Comparison of ENCODE assay signal across 8 cellular contexts in genomic region chr16:17921357-17921978, GRCh38.
DNase-seq lines count a peak whose midpoint lies in the region; ATAC-seq and TF ChIP-seq lines count a peak whose summit lies in the region.

No MANE protein-coding gene starts in this region.

- H3K27ac ChIP-seq in lung (ENCODE audit: low read depth in 1 of 2, low read length in 1 of 2) (no peak overlapping the region), upper lobe of right lung (no peak overlapping the region)

- DNase-seq in EL (peak; percentile 28), SK-MEL-5 (ENCODE audit: low read depth, low spot score) (peak; percentile 73), lung (ENCODE audit: low spot score) (no peak), upper lobe of right lung (no peak), NCI-H1436 (lab: John Stamatoyannopoulos, UW) (no peak)
- DNase-seq in activated naive CD4-positive, alpha-beta T cell treated with anti-CD3 and anti-CD28 coated beads, Interleukin-2, amount 50 U/mL, for 16 hours = peak; percentile 45

- H3K4me1 ChIP-seq in lung (ENCODE audit: control insufficient read depth in 2 of 2, insufficient read depth in 2 of 2, low read length in 2 of 2) (no peaks in the 10 kb centered on the region), upper lobe of right lung (no peaks in the 10 kb centered on the region)

- intact Hi-C loops in upper lobe of right lung (cut with DNase I) = no loop called here

- H3K27me3 ChIP-seq in lung (ENCODE audit: control insufficient read depth, insufficient read depth) = no peaks in the 10 kb centered on the region
- no peaks in the 10 kb centered on the region for H3K27me3 ChIP-seq in upper lobe of right lung

- H3K9me3 ChIP-seq in lung (ENCODE audit: control insufficient read depth in 2 of 2, insufficient read depth in 1 of 2, low read length in 1 of 2) (peaks cover 6 to 15% of the 10 kb centered on the region in 2 donors), upper lobe of right lung (peaks cover 5% of the 10 kb centered on the region)

- TF ChIP-seq CTCF in lung (IDR thresholded peaks at IDR 0.05; ENCODE audit: control extremely low read depth, extremely low read depth) (peak; percentile 19), upper lobe of right lung (IDR thresholded peaks at IDR 0.05) (peak; percentile 61)

- H3K4me3 ChIP-seq in lung (no peak overlapping the region), upper lobe of right lung (no peak overlapping the region)

- 59 to 64% methylated on average over 2 of the region's 2 CpGs for WGBS in lung, 2 donors

- in situ Hi-C loops in SK-MEL-5 (cut with HindIII; ENCODE audit: low pct_unique_long_range_greater_than_20kb, low sequenced_read_pairs) = no loop called here

- ATAC-seq in HG02981 (IDR thresholded peaks at IDR 0.05; ENCODE audit: unreplicated experiment) (peak; percentile 63), lung (ENCODE audit: insufficient read depth, low FRiP score) (no peak), upper lobe of right lung (peak; percentile 68), HG03521 (IDR thresholded peaks at IDR 0.05; ENCODE audit: unreplicated experiment) (no peak)

- H3K36me3 ChIP-seq in lung (ENCODE audit: control insufficient read depth in 2 of 2, insufficient read depth in 2 of 2, low read length in 2 of 2) (no peaks in the 10 kb centered on the region), upper lobe of right lung (no peaks in the 10 kb centered on the region)

Comparison
In these comparisons a context has a peak if more than half of its experiments do, and no peak if none do; other contexts are left out.
1. DNase-seq: peak in EL (single experiment), SK-MEL-5 (single experiment) and activated naive CD4-positive, alpha-beta T cell treated with anti-CD3 and anti-CD28 coated beads, Interleukin-2, amount 50 U/mL, for 16 hours (single experiment); none in lung (single experiment), upper lobe of right lung (single experiment) and NCI-H1436 (single experiment).
2. ATAC-seq: peak in HG02981 (single experiment) and upper lobe of right lung (single experiment); none in lung (single experiment) and HG03521 (single experiment).